Comparison of ENCODE assay signal across 8 cellular contexts in genomic region chr15:62940755-62941361, GRCh38.
DNase-seq lines count a peak whose midpoint lies in the region; ATAC-seq and TF ChIP-seq lines count a peak whose summit lies in the region.

No MANE protein-coding gene starts in this region.

- H3K9me3 ChIP-seq in naive thymus-derived CD4-positive, alpha-beta T cell (ENCODE audit: control insufficient read depth in 2 of 3, low read length in 3 of 3) = no peaks in the 10 kb centered on the region

- H3K4me3 Mint-ChIP-seq in naive thymus-derived CD4-positive, alpha-beta T cell = no peak overlapping the region
- no peak overlapping the region for H3K4me3 Mint-ChIP-seq in activated CD8-positive, alpha-beta memory T cell treated with anti-CD3 and anti-CD28 coated beads, Interleukin-2, amount 10 ng/mL, durations not matched to agents 7 days and 5 days

- H3K9me3 Mint-ChIP-seq in naive thymus-derived CD4-positive, alpha-beta T cell = no peaks in the 10 kb centered on the region
- H3K9me3 Mint-ChIP-seq in activated CD8-positive, alpha-beta memory T cell treated with anti-CD3 and anti-CD28 coated beads, Interleukin-2, amount 10 ng/mL, durations not matched to agents 7 days and 5 days (ENCODE audit: low read depth) = no peaks in the 10 kb centered on the region

- peaks cover 11 to 53% (median 31%) of the 10 kb centered on the region in 5 donors for H3K27me3 Mint-ChIP-seq in naive thymus-derived CD4-positive, alpha-beta T cell
- peaks cover 34% of the 10 kb centered on the region for H3K27me3 Mint-ChIP-seq in activated CD8-positive, alpha-beta memory T cell treated with anti-CD3 and anti-CD28 coated beads, Interleukin-2, amount 10 ng/mL, durations not matched to agents 7 days and 5 days

- H3K36me3 Mint-ChIP-seq in naive thymus-derived CD4-positive, alpha-beta T cell = no peaks in the 10 kb centered on the region
- no peaks in the 10 kb centered on the region for H3K36me3 Mint-ChIP-seq in activated CD8-positive, alpha-beta memory T cell treated with anti-CD3 and anti-CD28 coated beads, Interleukin-2, amount 10 ng/mL, durations not matched to agents 7 days and 5 days

- H3K27me3 ChIP-seq in naive thymus-derived CD4-positive, alpha-beta T cell (ENCODE audit: control insufficient read depth in 2 of 2, insufficient read depth in 2 of 2, low read length in 2 of 2) = no peaks in the 10 kb centered on the region

- DNase-seq in GM12864 (ENCODE audit: low read depth) = peak; percentile 24
- DNase-seq in OCI-M1 (lab: John Stamatoyannopoulos, UW) = peak; percentile 12
- DNase-seq in naive thymus-derived CD4-positive, alpha-beta T cell = no peak
- no peak for DNase-seq in central memory CD4-positive, alpha-beta T cell
- DNase-seq in activated CD8-positive, alpha-beta memory T cell treated with anti-CD3 and anti-CD28 coated beads, Interleukin-2, amount 10 ng/mL, durations not matched to agents 7 days and 5 days = no peak
- no peak for DNase-seq in activated CD4-positive, alpha-beta T cell treated with anti-CD3 and anti-CD28 coated beads for 4 hours

- H3K4me1 ChIP-seq in naive thymus-derived CD4-positive, alpha-beta T cell (ENCODE audit: control insufficient read depth in 2 of 2, insufficient read depth in 2 of 2, low read length in 2 of 2) = no peaks in the 10 kb centered on the region

- H3K4me1 Mint-ChIP-seq in naive thymus-derived CD4-positive, alpha-beta T cell = peaks cover 0 to 2% (median 0%) of the 10 kb centered on the region in 7 donors
- peaks cover 2% of the 10 kb centered on the region for H3K4me1 Mint-ChIP-seq in activated CD8-positive, alpha-beta memory T cell treated with anti-CD3 and anti-CD28 coated beads, Interleukin-2, amount 10 ng/mL, durations not matched to agents 7 days and 5 days

- CTCF ChIA-PET in naive thymus-derived CD4-positive, alpha-beta T cell (lab: Charles Lee) = no interaction called here
- CTCF ChIA-PET in activated CD8-positive, alpha-beta memory T cell treated with anti-CD3 and anti-CD28 coated beads, Interleukin-2, amount 10 ng/mL, durations not matched to agents 7 days and 5 days (lab: Charles Lee) = no interaction called here

- POLR2A ChIA-PET in naive thymus-derived CD4-positive, alpha-beta T cell (lab: Charles Lee) = no interaction called here

- no peak overlapping the region for H3K27ac ChIP-seq in naive thymus-derived CD4-positive, alpha-beta T cell (ENCODE audit: low read depth, low read length)

- H3K27ac Mint-ChIP-seq in naive thymus-derived CD4-positive, alpha-beta T cell = no peak overlapping the region
- no peak overlapping the region for H3K27ac Mint-ChIP-seq in activated CD8-positive, alpha-beta memory T cell treated with anti-CD3 and anti-CD28 coated beads, Interleukin-2, amount 10 ng/mL, durations not matched to agents 7 days and 5 days

- ATAC-seq in esophagus mucosa (peak; percentile 35), GM18868 (IDR thresholded peaks at IDR 0.05; ENCODE audit: unreplicated experiment) (no peak)
- peak; percentile 31 for ATAC-seq in naive thymus-derived CD4-positive, alpha-beta T cell
- ATAC-seq in activated CD8-positive, alpha-beta memory T cell treated with anti-CD3 and anti-CD28 coated beads, Interleukin-2, amount 10 ng/mL, durations not matched to agents 7 days and 5 days = no peak

- intact Hi-C loops in naive thymus-derived CD4-positive, alpha-beta T cell (cut with micrococcal nuclease) = no loop called here

- H3K36me3 ChIP-seq in naive thymus-derived CD4-positive, alpha-beta T cell (ENCODE audit: control insufficient read depth in 2 of 3, insufficient read depth in 3 of 3, low read length in 3 of 3) = no peaks in the 10 kb centered on the region

- no peak overlapping the region for H3K4me3 ChIP-seq in GM12864 (ENCODE audit: low read depth, low read length)
- no peak overlapping the region for H3K4me3 ChIP-seq in naive thymus-derived CD4-positive, alpha-beta T cell (ENCODE audit: low read length)

- no peak for TF ChIP-seq CTCF in GM12864 (IDR thresholded peaks at IDR 0.05; ENCODE audit: low read depth, low read length, missing control alignments)

Comparison
In these comparisons a context has a peak if more than half of its experiments do, and no peak if none do; other contexts are left out.
1. DNase-seq: peak in GM12864 (single experiment) and OCI-M1 (single experiment); none in naive thymus-derived CD4-positive, alpha-beta T cell (0 of 9), central memory CD4-positive, alpha-beta T cell (single experiment), activated CD8-positive, alpha-beta memory T cell treated with anti-CD3 and anti-CD28 coated beads, Interleukin-2, amount 10 ng/mL, durations not matched to agents 7 days and 5 days (single experiment) and activated CD4-positive, alpha-beta T cell treated with anti-CD3 and anti-CD28 coated beads for 4 hours (0 of 2).
2. ATAC-seq: peak in esophagus mucosa (single experiment) and naive thymus-derived CD4-positive, alpha-beta T cell (single experiment); none in activated CD8-positive, alpha-beta memory T cell treated with anti-CD3 and anti-CD28 coated beads, Interleukin-2, amount 10 ng/mL, durations not matched to agents 7 days and 5 days (single experiment) and GM18868 (single experiment).